ENCODE assay signal across 22 cellular contexts in the genomic region with DNA sequence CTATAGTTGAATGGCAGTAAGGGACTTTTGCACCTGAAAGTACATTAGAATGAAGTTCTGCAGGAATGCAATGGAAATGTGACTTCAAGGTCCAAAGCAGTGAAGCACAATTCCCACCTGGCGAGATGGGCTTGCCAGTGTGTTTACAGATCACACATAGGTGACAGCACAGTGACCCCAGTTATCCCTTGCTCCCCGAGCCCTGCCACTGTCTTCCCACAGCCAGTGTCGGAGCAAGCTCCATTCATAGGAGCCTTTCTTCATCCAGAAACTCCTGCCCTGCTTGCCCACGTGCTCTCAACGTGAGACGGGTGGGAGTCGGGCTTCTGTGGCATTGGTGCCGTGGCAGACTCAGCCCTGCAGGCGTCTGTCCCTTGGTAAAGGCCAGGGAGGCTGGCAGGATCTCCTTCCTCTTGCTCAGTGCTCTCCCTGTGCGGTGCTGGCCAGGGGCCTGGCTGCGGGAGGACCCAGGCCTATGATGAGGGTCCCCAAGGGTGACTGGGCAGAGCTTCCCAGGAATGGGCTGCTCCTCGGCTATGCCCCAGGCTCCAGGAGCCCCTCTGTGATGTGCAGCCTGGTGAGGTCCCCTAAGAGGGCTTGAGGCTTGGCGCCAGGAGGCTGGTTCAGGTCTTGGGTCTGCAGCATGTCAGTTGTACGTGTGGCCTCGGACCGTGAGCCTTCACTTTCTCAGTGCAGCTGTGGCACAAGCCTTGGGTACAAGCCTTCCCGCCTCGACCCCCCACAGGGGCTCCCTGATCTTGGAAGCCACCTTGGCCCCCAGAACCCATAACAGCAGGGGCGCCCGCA. TPM values are rescaled to one million over a fixed set of nuclear protein-coding genes. Genes with fewer than 3 reads are reported as not detected.
DNase-seq lines count a peak whose midpoint lies in the region; ATAC-seq and TF ChIP-seq lines count a peak whose summit lies in the region.
"Had no signal": no experiment of that assay in that cellular context is flagged by ENCODE, and none has a peak within 500 bp of the region (broad histone marks: within the 10 kb centered on the region; RNA-seq: fewer than 3 reads in every experiment).

No MANE protein-coding gene starts in this region.

- no peaks in the 10 kb centered on the region for H3K9me3 Mint-ChIP-seq in T-helper 1 cell treated with Interleukin-12 subunit alpha and Interleukin-12 subunit beta and Interleukin-4 antibody, amounts not matched to agents 30 μg/mL and 1 μg/mL, for 36 hours
- no peaks in the 10 kb centered on the region for H3K9me3 Mint-ChIP-seq in CD4-positive, alpha-beta T cell
- H3K9me3 Mint-ChIP-seq in activated B cell treated with CpG ODN at 0.5 μM for 24 hours, result no peaks in the 10 kb centered on the region
- no peaks in the 10 kb centered on the region for H3K9me3 Mint-ChIP-seq in naive B cell
- H3K9me3 Mint-ChIP-seq: WTC11 had no signal

- H3K4me1 Mint-ChIP-seq in T-helper 1 cell treated with Interleukin-12 subunit alpha and Interleukin-12 subunit beta and Interleukin-4 antibody, amounts not matched to agents 30 μg/mL and 1 μg/mL, for 36 hours (ENCODE audit: low read depth), result peaks cover 20% of the 10 kb centered on the region
- H3K4me1 Mint-ChIP-seq in CD4-positive, alpha-beta T cell (ENCODE audit: low read depth), result peaks cover 19% of the 10 kb centered on the region
- peaks cover 68% of the 10 kb centered on the region for H3K4me1 Mint-ChIP-seq in activated B cell treated with CpG ODN at 0.5 μM for 24 hours
- peaks cover 27 to 55% (median 40%) of the 10 kb centered on the region in 3 donors for H3K4me1 Mint-ChIP-seq in naive B cell
- H3K4me1 Mint-ChIP-seq: WTC11 had no signal

- peak overlapping the region; percentile 85 for H3K4me3 Mint-ChIP-seq in T-helper 1 cell treated with Interleukin-12 subunit alpha and Interleukin-12 subunit beta and Interleukin-4 antibody, amounts not matched to agents 30 μg/mL and 1 μg/mL, for 36 hours
- H3K4me3 Mint-ChIP-seq in CD4-positive, alpha-beta T cell, result peak overlapping the region; percentile 93
- H3K4me3 Mint-ChIP-seq in activated B cell treated with CpG ODN at 0.5 μM for 24 hours, result peak overlapping the region; percentile 84
- H3K4me3 Mint-ChIP-seq in naive B cell, result peak overlapping the region; percentile 55 to 85 (median 76)
- H3K4me3 Mint-ChIP-seq: WTC11 had no signal

- H3K36me3 Mint-ChIP-seq in T-helper 1 cell treated with Interleukin-12 subunit alpha and Interleukin-12 subunit beta and Interleukin-4 antibody, amounts not matched to agents 30 μg/mL and 1 μg/mL, for 36 hours (ENCODE audit: low read depth), result peaks cover 13% of the 10 kb centered on the region
- H3K36me3 Mint-ChIP-seq in CD4-positive, alpha-beta T cell (ENCODE audit: low read depth), result peaks cover 7% of the 10 kb centered on the region
- H3K36me3 Mint-ChIP-seq in activated B cell treated with CpG ODN at 0.5 μM for 24 hours (ENCODE audit: low read depth) (peaks cover 11% of the 10 kb centered on the region), naive B cell (no peaks in the 10 kb centered on the region)
- H3K36me3 Mint-ChIP-seq: WTC11 had no signal

- no peak for ATAC-seq in CD4-positive, alpha-beta T cell (ENCODE audit: poor library complexity)
- no peak for ATAC-seq in activated B cell treated with CpG ODN at 0.5 μM for 24 hours (ENCODE audit: low read depth)
- no peak for ATAC-seq in naive B cell (ENCODE audit: low read depth in 2 of 2)
- ATAC-seq: body of pancreas; left ventricle myocardium superior; stimulated activated naive CD8-positive, alpha-beta T cell treated with anti-CD3 and anti-CD28 coated beads, Interleukin-15, Interleukin-2, amounts not matched to agents 100 U/mL and 50 U/mL, for 24 hours; WTC11 had no signal

- H3K27me3 Mint-ChIP-seq in T-helper 1 cell treated with Interleukin-12 subunit alpha and Interleukin-12 subunit beta and Interleukin-4 antibody, amounts not matched to agents 30 μg/mL and 1 μg/mL, for 36 hours (ENCODE audit: low read depth), result peaks cover 12% of the 10 kb centered on the region
- H3K27me3 Mint-ChIP-seq in CD4-positive, alpha-beta T cell, result peaks cover 5% of the 10 kb centered on the region
- H3K27me3 Mint-ChIP-seq in activated B cell treated with CpG ODN at 0.5 μM for 24 hours, result no peaks in the 10 kb centered on the region
- no peaks in the 10 kb centered on the region for H3K27me3 Mint-ChIP-seq in naive B cell

- POLR2A ChIA-PET in CD4-positive, alpha-beta T cell (lab: Charles Lee), result interaction anchor here (0.9 to 1.2 kb wide), 2 partner anchors 111 to 277 kb away, joined by 3 to 4 read pairs; a partner anchor contains a TSS
- POLR2A ChIA-PET in activated B cell treated with CpG ODN at 0.5 μM for 24 hours (lab: Charles Lee), result interaction anchor here (0.5 to 1.7 kb wide), 3 partner anchors 55 to 775 kb away, joined by 3 to 6 read pairs (median 5); no protein-coding TSS in a partner anchor

- H3K36me3 ChIP-seq in BE2C, result no peaks in the 10 kb centered on the region
- H3K36me3 ChIP-seq: MG63, ovary had no signal

- H3K27ac ChIP-seq in CD4-positive, alpha-beta T cell (ENCODE audit: low read depth, low read length), result no peak overlapping the region
- H3K27ac ChIP-seq: 22Rv1, body of pancreas, ovary, tibial nerve had no signal

- intact Hi-C loops in CD4-positive, alpha-beta T cell (cut with DNase I, micrococcal nuclease), result loop anchor here in 1 of 2 experiments (10.0 kb wide), 1 partner anchor 66 kb away; a partner anchor contains a TSS
- intact Hi-C loops in activated B cell treated with CpG ODN at 0.5 μM for 24 hours (cut with micrococcal nuclease), result loop anchor here (5.0 kb wide), 2 partner anchors 319 to 844 kb away; a partner anchor contains a TSS

- DNase-seq in T-helper 1 cell (no peak), activated B cell treated with CpG ODN at 0.5 μM for 24 hours (no peak), naive B cell (no peak), GM03348 (ENCODE audit: low spot score) (no peak), MV-4-11 (lab: John Stamatoyannopoulos, UW) (no peak), BE2C (no peak)
- no peak for DNase-seq in CD4-positive, alpha-beta T cell
- DNase-seq: activated naive CD4-positive, alpha-beta T cell; AML-193; left ventricle myocardium superior; MG63; NCI-H146; NCI-H2171 treated with DMSO at 0.1 percent for 48 hours; NCI-H69; ovary; SHP77; stimulated activated naive CD8-positive, alpha-beta T cell treated with anti-CD3 and anti-CD28 coated beads, Interleukin-15, Interleukin-2, amounts not matched to agents 100 U/mL and 50 U/mL, for 24 hours had no signal

- no peaks in the 10 kb centered on the region for H3K27me3 ChIP-seq in CD4-positive, alpha-beta T cell (ENCODE audit: control insufficient read depth, insufficient read depth, low read length)
- H3K27me3 ChIP-seq in BE2C, result no peaks in the 10 kb centered on the region
- H3K27me3 ChIP-seq: body of pancreas, MG63, ovary had no signal

- H3K4me3 ChIP-seq in BE2C (ENCODE audit: low read depth, low read length), result no peak overlapping the region
- H3K4me3 ChIP-seq: body of pancreas, MG63, ovary, tibial nerve had no signal

- CTCF ChIA-PET in CD4-positive, alpha-beta T cell (lab: Charles Lee), result no interaction called here
- CTCF ChIA-PET in activated B cell treated with CpG ODN at 0.5 μM for 24 hours (lab: Charles Lee), result no interaction called here

- no peaks in the 10 kb centered on the region for H3K9me3 ChIP-seq in CD4-positive, alpha-beta T cell (ENCODE audit: control insufficient read depth, low read length)
- H3K9me3 ChIP-seq in BE2C, result no peaks in the 10 kb centered on the region
- H3K9me3 ChIP-seq: body of pancreas, MG63, ovary, tibial nerve had no signal

- no peaks in the 10 kb centered on the region for H3K4me1 ChIP-seq in BE2C

- H3K27ac Mint-ChIP-seq in T-helper 1 cell treated with Interleukin-12 subunit alpha and Interleukin-12 subunit beta and Interleukin-4 antibody, amounts not matched to agents 30 μg/mL and 1 μg/mL, for 36 hours, result no peak overlapping the region
- H3K27ac Mint-ChIP-seq in CD4-positive, alpha-beta T cell, result peak overlapping the region; percentile 92
- H3K27ac Mint-ChIP-seq in activated B cell treated with CpG ODN at 0.5 μM for 24 hours, result peak overlapping the region; percentile 82
- H3K27ac Mint-ChIP-seq in naive B cell, result peak overlapping the region; percentile 74 to 98 (median 93)
- H3K27ac Mint-ChIP-seq: WTC11 had no signal

- TF ChIP-seq CTCF in CD4-positive, alpha-beta T cell (IDR thresholded peaks at IDR 0.05), result no peak
- TF ChIP-seq CTCF in activated B cell treated with CpG ODN at 0.5 μM for 24 hours (IDR thresholded peaks at IDR 0.05) (no peak), BE2C (IDR thresholded peaks at IDR 0.05; ENCODE audit: low read depth, low read length) (no peak)

RNA-seq across cellular contexts. Expression of a gene that starts 40.2 kb away (rescaled TPM):
- 10 to 100 TPM; 42.0 to 42.7 TPM for total RNA-seq in CD4-positive, alpha-beta T cell
- 44.7 and 59.8 TPM in 2 replicates for total RNA-seq in activated B cell treated with CpG ODN at 0.5 μM for 24 hours
- 1 to 10 TPM in 5 of 6 donors, under 1 TPM in 1; 0.75 to 3.2 (median 1.3) TPM for polyA plus RNA-seq in naive B cell (ENCODE audit: low read depth in 6 of 6)
- polyA plus RNA-seq in BE2C (2012; ENCODE audit: insufficient read depth, insufficient read length, low read depth), result 1.6 TPM
